In genomic region chr14:77140937-77141591, GRCh38 we compare ENCODE assay signal across 9 cellular contexts. TPM values are rescaled to one million over a fixed set of nuclear protein-coding genes. Genes with fewer than 3 reads are reported as not detected.
DNase-seq lines count a peak whose midpoint lies in the region; ATAC-seq and TF ChIP-seq lines count a peak whose summit lies in the region.
"Had no signal": no experiment of that assay in that cellular context is flagged by ENCODE, and none has a peak within 500 bp of the region (broad histone marks: within the 10 kb centered on the region; RNA-seq: fewer than 3 reads in every experiment).

No MANE protein-coding gene starts in this region.

- H3K4me2 ChIP-seq in hepatocyte = peak overlapping the region; percentile 97

- no peaks in the 10 kb centered on the region for H3K9me2 ChIP-seq in hepatocyte (replicated peaks; ENCODE audit: insufficient read depth)

- peak; percentile 22 for TF ChIP-seq CTCF in AG10803 (conservative IDR thresholded peaks at IDR 0.05; ENCODE audit: low read length)
- TF ChIP-seq CTCF in activated CD8-positive, alpha-beta T cell treated with anti-CD3 and anti-CD28 coated beads for 36 hours (IDR thresholded peaks at IDR 0.05) = peak; percentile 60
- peak; percentile 34 for TF ChIP-seq CTCF in hepatocyte (IDR thresholded peaks at IDR 0.05; ENCODE audit: poor library complexity)

- H3K4me3 ChIP-seq in AG10803 (ENCODE audit: low read length) = peak overlapping the region; percentile 20; the same call in 1 of the 2 replicates
- H3K4me3 ChIP-seq in hepatocyte = peak overlapping the region; percentile 20

- H3K79me2 ChIP-seq in hepatocyte = no peaks in the 10 kb centered on the region

- H2AFZ ChIP-seq in hepatocyte = no peak overlapping the region

- peaks cover 64% of the 10 kb centered on the region for H3K27me3 Mint-ChIP-seq in activated CD8-positive, alpha-beta T cell treated with anti-CD3 and anti-CD28 coated beads for 36 hours

- no peaks in the 10 kb centered on the region for H3K36me3 Mint-ChIP-seq in activated CD8-positive, alpha-beta T cell treated with anti-CD3 and anti-CD28 coated beads for 36 hours (ENCODE audit: low read depth)

- intact Hi-C loops in activated CD8-positive, alpha-beta T cell treated with anti-CD3 and anti-CD28 coated beads for 36 hours (cut with micrococcal nuclease) = no loop called here

- 1% methylated on average over 62 of the region's 73 CpGs for WGBS in hepatocyte (ENCODE audit: low lambda C conversion rate, missing lambda C conversion rate)

- H3K9me3 Mint-ChIP-seq in activated CD8-positive, alpha-beta T cell treated with anti-CD3 and anti-CD28 coated beads for 36 hours = no peaks in the 10 kb centered on the region
- H3K9me3 Mint-ChIP-seq: central memory CD8-positive, alpha-beta T cell had no signal

- CTCF ChIA-PET in HEK293T (lab: Yijun Ruan, JAX) = interaction anchor here (0.6 to 4.7 kb wide), 7 partner anchors 8 to 175 kb away, joined by 3 to 39 read pairs (median 4); no protein-coding TSS in a partner anchor
- CTCF ChIA-PET in activated CD8-positive, alpha-beta T cell treated with anti-CD3 and anti-CD28 coated beads for 36 hours (lab: Charles Lee) = interaction anchor here (0.9 to 4.2 kb wide), 4 partner anchors 11 to 68 kb away, joined by 3 to 33 read pairs (median 6); partner anchors contain the start of gene CIPC

- H3K4me1 ChIP-seq in hepatocyte (ENCODE audit: insufficient read depth) = peaks cover 21% of the 10 kb centered on the region

- peaks cover 14% of the 10 kb centered on the region for H3K4me1 Mint-ChIP-seq in activated CD8-positive, alpha-beta T cell treated with anti-CD3 and anti-CD28 coated beads for 36 hours (ENCODE audit: low read depth)

- no peak overlapping the region for H3K27ac Mint-ChIP-seq in activated CD8-positive, alpha-beta T cell treated with anti-CD3 and anti-CD28 coated beads for 36 hours

- DNase-seq in AG10803 (ENCODE audit: low read depth) (no peak), HEK293T (ENCODE audit: extremely low spot score) (peak; percentile 81), hepatocyte (ENCODE audit: low spot score) (peak; percentile 57), NCI-H128 (lab: John Stamatoyannopoulos, UW; ENCODE audit: unreplicated experiment) (no peak)
- no peak for DNase-seq in activated CD8-positive, alpha-beta T cell treated with anti-CD3 and anti-CD28 coated beads for 36 hours
- peak; percentile 42 for DNase-seq in stimulated activated CD8-positive, alpha-beta memory T cell treated with anti-CD3 and anti-CD28 coated beads, Interleukin-4, amount 100 ng/mL, for 48 hours
- no peak for DNase-seq in effector CD8-positive, alpha-beta T cell (lab: John Stamatoyannopoulos, UW)

- peak; percentile 23 for ATAC-seq in activated CD8-positive, alpha-beta T cell treated with anti-CD3 and anti-CD28 coated beads for 36 hours
- ATAC-seq in GM21447 (IDR thresholded peaks at IDR 0.05; ENCODE audit: unreplicated experiment) = no peak

- H3K27me3 ChIP-seq in hepatocyte = peaks cover 94% of the 10 kb centered on the region

- H3K9me3 ChIP-seq in hepatocyte (ENCODE audit: low read depth) = no peaks in the 10 kb centered on the region

- H3K36me3 ChIP-seq in hepatocyte (replicated peaks; ENCODE audit: insufficient read depth, low read depth) = no peaks in the 10 kb centered on the region

- H3K27ac ChIP-seq in hepatocyte = no peak overlapping the region

- no peaks in the 10 kb centered on the region for H4K20me1 ChIP-seq in hepatocyte (ENCODE audit: insufficient read depth, poor library complexity, severe bottlenecking)

- POLR2A ChIA-PET in HEK293T (lab: Yijun Ruan, JAX) = interaction anchor here (0.8 to 2.1 kb wide), 7 partner anchors 16 to 180 kb away, joined by 3 to 7 read pairs (median 3); partner anchors contain the start of genes GSTZ1, POMT2 and TMEM63C
- POLR2A ChIA-PET in activated CD8-positive, alpha-beta T cell treated with anti-CD3 and anti-CD28 coated beads for 36 hours (lab: Charles Lee) = no interaction called here

- H3K4me3 Mint-ChIP-seq in activated CD8-positive, alpha-beta T cell treated with anti-CD3 and anti-CD28 coated beads for 36 hours = no peak overlapping the region

TF ChIP-seq in HEK293T, 16 proteins besides CTCF, POLR2A, EP300 and RAD21:
- no peak for TF ChIP-seq FOXK2 (IDR thresholded peaks at IDR 0.05)
- TF ChIP-seq L3MBTL2 (conservative IDR thresholded peaks at IDR 0.05) = 0 out of 2 replicates have a peak, but pooled peaks have one; percentile 8
- peak; percentile 72; the same call in 1 of the 2 replicates for TF ChIP-seq FOXM1 (IDR thresholded peaks at IDR 0.05; ENCODE audit: borderline replicate concordance)

RNA-seq across cellular contexts. Expression of gene ZDHHC22, which starts 0.5 kb away (rescaled TPM):
- total RNA-seq in activated CD8-positive, alpha-beta T cell treated with anti-CD3 and anti-CD28 coated beads for 36 hours = not detected
- total RNA-seq in hepatocyte = 0.04 TPM in 1 of 2 replicates, not detected in the other
- polyA plus RNA-seq in hepatocyte = not detected in 2 replicates

RNA-seq across cellular contexts. Expression of gene TMEM63C, which starts 40.5 kb away (rescaled TPM):
- total RNA-seq in activated CD8-positive, alpha-beta T cell treated with anti-CD3 and anti-CD28 coated beads for 36 hours = 1 to 10 TPM; 3.3 to 3.6 TPM
- total RNA-seq in hepatocyte = 4.9 and 5.1 TPM in 2 replicates
- 5.4 and 9.7 TPM in 2 replicates for polyA plus RNA-seq in hepatocyte

RNA-seq across cellular contexts. Expression of gene CIPC, which starts 43.0 kb away (rescaled TPM):
- total RNA-seq in activated CD8-positive, alpha-beta T cell treated with anti-CD3 and anti-CD28 coated beads for 36 hours = 1 to 10 TPM; 8.8 to 9.6 TPM
- 25.6 and 29.6 TPM in 2 replicates for total RNA-seq in hepatocyte
- polyA plus RNA-seq in hepatocyte = 9.6 and 10.5 TPM in 2 replicates

Comparison
In these comparisons a context has a peak if more than half of its experiments do, and no peak if none do; other contexts are left out.
1. DNase-seq: peak in HEK293T (single experiment), hepatocyte (single experiment) and stimulated activated CD8-positive, alpha-beta memory T cell treated with anti-CD3 and anti-CD28 coated beads, Interleukin-4, amount 100 ng/mL, for 48 hours (single experiment); none in AG10803 (single experiment), activated CD8-positive, alpha-beta T cell treated with anti-CD3 and anti-CD28 coated beads for 36 hours (single experiment), effector CD8-positive, alpha-beta T cell (single experiment) and NCI-H128 (single experiment).
2. Peak in every context shown above with its lines, with median percentiles within 50 percentile points of each other: CTCF ChIP-seq.